ENCODE assay signal across 20 cellular contexts in genomic region chr3:32104492-32104891, GRCh38. TPM values are rescaled to one million over a fixed set of nuclear protein-coding genes. Genes with fewer than 3 reads are reported as not detected.
A peak's percentile ranks its signal among the peaks of the same experiment; 100 is the strongest.
DNase-seq lines count a peak whose midpoint lies in the region; ATAC-seq, FAIRE-seq and TF ChIP-seq lines count a peak whose summit lies in the region.
"Had no signal": no experiment of that assay in that cellular context is flagged by ENCODE, and none has a peak within 500 bp of the region (broad histone marks: within the 10 kb centered on the region; RNA-seq: fewer than 3 reads in every experiment).

No MANE protein-coding gene starts in this region.

- no peak overlapping the region for H3K18ac ChIP-seq in IMR-90 (ENCODE audit: low read depth, low read length)

- H4K20me1 ChIP-seq in IMR-90 (ENCODE audit: insufficient read depth, low read length) = no peaks in the 10 kb centered on the region
- H4K20me1 ChIP-seq in endothelial cell of umbilical vein (replicated peaks; ENCODE audit: control insufficient read depth, extremely low read depth, insufficient read depth, low read length) = no peaks in the 10 kb centered on the region

- ATAC-seq in activated T-cell treated with anti-CD3 and anti-CD28 coated beads, Interleukin-2, amount 50 U/mL, for 72 hours (replicated peaks in 1 of 2) = no peak
- ATAC-seq in IMR-90 (ENCODE audit: low read depth) = no peak
- ATAC-seq: HCT116 had no signal

- no peaks in the 10 kb centered on the region for H3K27me3 Mint-ChIP-seq in activated T-cell treated with anti-CD3 and anti-CD28 coated beads, Interleukin-2, amount 50 U/mL, for 72 hours (ENCODE audit: low read depth)
- H3K27me3 Mint-ChIP-seq: B cell; CD8-positive, alpha-beta memory T cell had no signal

- H3K27me3 ChIP-seq in IMR-90 (ENCODE audit: control insufficient read depth, insufficient read depth, low read length) (no peaks in the 10 kb centered on the region), endothelial cell of umbilical vein (ENCODE audit: control insufficient read depth in 2 of 2, insufficient read depth in 2 of 2, low read length in 2 of 2) (no peaks in the 10 kb centered on the region)
- H3K27me3 ChIP-seq: BLaER1 treated with 17β-estradiol and CSF1 and Interleukin-3, amounts not matched to agents 10 nM and 100 nM had no signal

- H3K4me2 ChIP-seq in IMR-90 (ENCODE audit: low read depth, low read length) (no peak overlapping the region), endothelial cell of umbilical vein (ENCODE audit: insufficient read depth, low read length) (no peak overlapping the region)
- H3K4me2 ChIP-seq: BLaER1 treated with 17β-estradiol and CSF1 and Interleukin-3, amounts not matched to agents 10 nM and 100 nM had no signal

- POLR2A ChIA-PET in IMR-90 (lab: Charles Lee; ENCODE audit: unreplicated experiment) (no interaction called here), RWPE1 (lab: Yijun Ruan, JAX; ENCODE audit: low non-redundant PET) (no interaction called here), endothelial cell of umbilical vein (lab: Charles Lee) (no interaction called here)

- H4K8ac ChIP-seq in IMR-90 (ENCODE audit: low read depth in 2 of 2, low read length in 2 of 2) = no peak overlapping the region

- H3K27ac ChIP-seq in IMR-90 (ENCODE audit: insufficient read depth, low read length) (no peak overlapping the region), RWPE1 (peak overlapping the region; percentile 35; the same call in 1 of the 2 replicates), endothelial cell of umbilical vein (ENCODE audit: insufficient read depth, low read depth, low read length) (no peak overlapping the region)
- H3K27ac ChIP-seq: BLaER1 treated with 17β-estradiol and CSF1 and Interleukin-3, amounts not matched to agents 10 nM and 100 nM had no signal

- no peak overlapping the region for H2BK120ac ChIP-seq in IMR-90 (ENCODE audit: low read depth, low read length)

- H3K27ac Mint-ChIP-seq in activated T-cell treated with anti-CD3 and anti-CD28 coated beads, Interleukin-2, amount 50 U/mL, for 72 hours = peak overlapping the region; percentile 73
- H3K27ac Mint-ChIP-seq: B cell, HFFc6 had no signal

- no peak overlapping the region for H3K4ac ChIP-seq in IMR-90 (ENCODE audit: low read depth, low read length)

- dilution Hi-C loops in IMR-90 (cut with HindIII; ENCODE audit: low sequenced_read_pairs, unreplicated experiment) (no loop called here), endothelial cell of umbilical vein (cut with MboI; ENCODE audit: extremely low pct_ligation_motif_present, low sequenced_read_pairs) (no loop called here)

- DNase-seq in activated T-cell treated with anti-CD3 and anti-CD28 coated beads, Interleukin-2, amount 50 U/mL, for 72 hours = no peak
- no peak for DNase-seq in activated T-cell treated with anti-CD3 and anti-CD28 coated beads, Interleukin-2, amount 50 U/mL, for 1 hour
- DNase-seq in IMR-90 (peak; percentile 27), RWPE1 (ENCODE audit: low spot score) (no peak), endothelial cell of umbilical vein (ENCODE audit: low read depth, low spot score) (peak; percentile 9), erythroblast (lab: John Stamatoyannopoulos, UW) (no peak), NCI-H1105 treated with DMSO at 0.1 percent for 48 hours (lab: John Stamatoyannopoulos, UW) (no peak), foreskin melanocyte (no peak)
- DNase-seq: 8988T; CD8-positive, alpha-beta memory T cell; COR-L47; DMS 273 treated with DMSO at 0.1 percent for 48 hours; DMS79; GF-D8; GOT3; H7; HFFc6 had no signal

- H3K36me3 ChIP-seq in IMR-90 (ENCODE audit: control insufficient read depth, insufficient read depth, low read length) = no peaks in the 10 kb centered on the region
- no peaks in the 10 kb centered on the region for H3K36me3 ChIP-seq in endothelial cell of umbilical vein (ENCODE audit: control insufficient read depth in 2 of 2, extremely low read depth in 1 of 2, insufficient read depth in 2 of 2, low read length in 2 of 2)
- H3K36me3 ChIP-seq: BLaER1 treated with 17β-estradiol and CSF1 and Interleukin-3, amounts not matched to agents 10 nM and 100 nM had no signal

- no peak overlapping the region for H3K56ac ChIP-seq in IMR-90 (ENCODE audit: extremely low read depth, insufficient read depth, low read length)

- H2AFZ ChIP-seq in IMR-90 (replicated peaks; ENCODE audit: low read length, poor library complexity) (no peak overlapping the region), endothelial cell of umbilical vein (ENCODE audit: low read depth, low read length) (no peak overlapping the region)

- no peak overlapping the region for H2AK9ac ChIP-seq in IMR-90 (replicated peaks; ENCODE audit: low read depth, low read length, poor library complexity)

- in situ Hi-C loops in IMR-90 (cut with MboI; ENCODE audit: low sequenced_read_pairs) = no loop called here

- H3K79me1 ChIP-seq in IMR-90 (ENCODE audit: low read depth in 1 of 2, low read length in 2 of 2) = peaks cover 0 to 5% of the 10 kb centered on the region in 2 experiments; a peak in 1 of 4 replicates

- TF ChIP-seq POLR2A in IMR-90 (IDR thresholded peaks at IDR 0.05; ENCODE audit: low read depth, low read length) (no peak), endothelial cell of umbilical vein (IDR thresholded peaks at IDR 0.05; ENCODE audit: low read depth, low read length) (no peak), erythroblast (IDR thresholded peaks at IDR 0.05; ENCODE audit: low read length) (no peak)

- no peak overlapping the region for H3K23ac ChIP-seq in IMR-90 (ENCODE audit: low read depth, low read length)

- no peak overlapping the region for H4K5ac ChIP-seq in IMR-90 (ENCODE audit: low read depth, low read length)

- TF ChIP-seq RAD21 in IMR-90 (IDR thresholded peaks at IDR 0.05; ENCODE audit: low read length) = no peak

- H3K9me3 ChIP-seq in IMR-90 (ENCODE audit: control insufficient read depth, insufficient read depth, low read length) = peaks cover 13% of the 10 kb centered on the region
- no peaks in the 10 kb centered on the region for H3K9me3 ChIP-seq in endothelial cell of umbilical vein (replicated peaks; ENCODE audit: control insufficient read depth, insufficient read depth, low read length)

- CTCF ChIA-PET in IMR-90 (lab: Yijun Ruan, JAX) = interaction anchor here (0.6 kb wide), 1 partner anchor 603 kb away, joined by 3 read pairs; no protein-coding TSS in a partner anchor
- CTCF ChIA-PET in RWPE1 (lab: Yijun Ruan, JAX) = interaction anchor here (0.6 kb wide), 1 partner anchor 554 kb away, joined by 3 read pairs; no protein-coding TSS in a partner anchor
- CTCF ChIA-PET in endothelial cell of umbilical vein (lab: Charles Lee) = no interaction called here

- H3K14ac ChIP-seq in IMR-90 (replicated peaks; ENCODE audit: low read depth, low read length) = no peak overlapping the region

- H3K36me3 Mint-ChIP-seq in activated T-cell treated with anti-CD3 and anti-CD28 coated beads, Interleukin-2, amount 50 U/mL, for 72 hours (ENCODE audit: insufficient read depth in 2 of 2) = peaks cover 7 to 19% of the 10 kb centered on the region in 2 donors

- no peak overlapping the region for H2BK5ac ChIP-seq in IMR-90 (ENCODE audit: low read depth, low read length, poor library complexity, severe bottlenecking)

- H3K4me1 Mint-ChIP-seq in activated T-cell treated with anti-CD3 and anti-CD28 coated beads, Interleukin-2, amount 50 U/mL, for 72 hours (ENCODE audit: low read depth) = peaks cover 41% of the 10 kb centered on the region

- H2BK15ac ChIP-seq in IMR-90 (ENCODE audit: low read depth, low read length) = no peak overlapping the region

- H3K9me1 ChIP-seq in IMR-90 (ENCODE audit: insufficient read depth, low read length) (no peaks in the 10 kb centered on the region), endothelial cell of umbilical vein (replicated peaks; ENCODE audit: control insufficient read depth, extremely low read depth, insufficient read depth, low read length) (no peaks in the 10 kb centered on the region)

- TF ChIP-seq CTCF in IMR-90 (conservative IDR thresholded peaks at IDR 0.05; ENCODE audit: low read depth, low read length) = no peak
- no peak for TF ChIP-seq CTCF in RWPE1 (conservative IDR thresholded peaks at IDR 0.05; ENCODE audit: low read depth)
- TF ChIP-seq CTCF in endothelial cell of umbilical vein (IDR thresholded peaks at IDR 0.05; ENCODE audit: extremely low read depth in 1 of 2, insufficient read depth in 1 of 2, low read depth in 1 of 2, low read length in 2 of 2) = no peak

- H3K4me3 Mint-ChIP-seq in activated T-cell treated with anti-CD3 and anti-CD28 coated beads, Interleukin-2, amount 50 U/mL, for 72 hours = no peak overlapping the region
- H3K4me3 Mint-ChIP-seq: B cell, HFFc6 had no signal

- H3K9ac ChIP-seq in IMR-90 (ENCODE audit: low read depth, low read length) (no peak overlapping the region), endothelial cell of umbilical vein (replicated peaks; ENCODE audit: extremely low read depth, insufficient read depth, low read length) (no peak overlapping the region)
- H3K9ac ChIP-seq: BLaER1 treated with 17β-estradiol and CSF1 and Interleukin-3, amounts not matched to agents 10 nM and 100 nM had no signal

- peaks cover 7% of the 10 kb centered on the region for H3K4me1 ChIP-seq in IMR-90 (ENCODE audit: control insufficient read depth, insufficient read depth, low read length)
- peaks cover 17% of the 10 kb centered on the region for H3K4me1 ChIP-seq in endothelial cell of umbilical vein (ENCODE audit: control insufficient read depth, extremely low read depth, insufficient read depth, low read length)

- no peak overlapping the region for H4K91ac ChIP-seq in IMR-90 (ENCODE audit: insufficient read depth, low read depth, low read length)

- BruUV-seq in IMR-90 (replicated peaks; lab: Mats Ljungman, UMichigan) (no TSS peak), endothelial cell of umbilical vein (replicated peaks; lab: Mats Ljungman, UMichigan) (no TSS peak)

- H3K4me3 ChIP-seq in IMR-90 (ENCODE audit: insufficient read depth, low read depth, low read length) (no peak overlapping the region), endothelial cell of umbilical vein (replicated peaks in 1 of 3; ENCODE audit: insufficient read depth in 1 of 3, low read depth in 1 of 3, low read length in 3 of 3) (no peak overlapping the region)
- H3K4me3 ChIP-seq: BLaER1 treated with 17β-estradiol and CSF1 and Interleukin-3, amounts not matched to agents 10 nM and 100 nM had no signal

- no peak for FAIRE-seq in endothelial cell of umbilical vein (lab: Jason Lieb, UNC)

- intact Hi-C loops in IMR-90 (cut with micrococcal nuclease) (no loop called here), endothelial cell of umbilical vein (cut with micrococcal nuclease) (no loop called here)

- WGBS in IMR-90 (ENCODE audit: extremely low coverage in 2 of 2, insufficient read length in 1 of 2), 2 experiments = no CpG with 5 or more reads among the region's 4 CpGs

- no peak overlapping the region for H2BK20ac ChIP-seq in IMR-90 (ENCODE audit: low read depth, low read length)

- H3K79me2 ChIP-seq in endothelial cell of umbilical vein (ENCODE audit: control insufficient read depth, insufficient read depth, low read length) = no peaks in the 10 kb centered on the region

- H3K9me3 Mint-ChIP-seq in activated T-cell treated with anti-CD3 and anti-CD28 coated beads, Interleukin-2, amount 50 U/mL, for 72 hours = peaks cover 7 to 10% of the 10 kb centered on the region in 2 donors

- H2AK5ac ChIP-seq in IMR-90 (ENCODE audit: low read depth, low read length) = no peak overlapping the region

RNA-seq across cellular contexts. Expression of gene GPD1L, which starts 1.9 kb away (rescaled TPM):
- total RNA-seq in activated T-cell treated with anti-CD3 and anti-CD28 coated beads, Interleukin-2, amount 50 U/mL, for 72 hours = 10 to 100 TPM; 20.6 to 24.2 TPM
- 7.9 and 9.4 TPM in 2 replicates for total RNA-seq in IMR-90 (2012; rRNA removed)
- 3.1 and 3.9 TPM in 2 replicates for polyA plus RNA-seq in IMR-90 (2012; rRNA removed)
- polyA plus RNA-seq in IMR-90 (2012; cell fraction: cytosol; rRNA removed) = 1.5 and 2.0 TPM in 2 replicates
- polyA plus RNA-seq in IMR-90 (2012; cell fraction: nucleus; rRNA removed; ENCODE audit: low replicate concordance) = 1.7 and 2.4 TPM in 2 replicates
- 11.3 and 12.9 TPM in 2 replicates for total RNA-seq in endothelial cell of umbilical vein
- 4.0 and 5.1 TPM in 2 replicates for polyA plus RNA-seq in endothelial cell of umbilical vein
- 5.9 and 6.0 TPM in 2 replicates for polyA plus RNA-seq in endothelial cell of umbilical vein (2011; cell fraction: cytosol; rRNA removed)
- polyA plus RNA-seq in endothelial cell of umbilical vein (2011; cell fraction: nucleus; rRNA removed) = 5.4 and 6.3 TPM in 2 replicates
- polyA plus RNA-seq in endothelial cell of umbilical vein (2012) = 8.2 and 10.8 TPM in 2 replicates
- polyA minus RNA-seq in endothelial cell of umbilical vein = 7.5 and 8.8 TPM in 2 replicates
- polyA minus RNA-seq in endothelial cell of umbilical vein (2011; cell fraction: cytosol; rRNA and poly(A)+ RNA removed) = 16.8 TPM
- 2.7 and 3.0 TPM in 2 replicates for polyA minus RNA-seq in endothelial cell of umbilical vein (2011; cell fraction: nucleus; rRNA and poly(A)+ RNA removed)

Comparison
In these comparisons a context has a peak if more than half of its experiments do, and no peak if none do; other contexts are left out.
1. DNase-seq: peak in IMR-90 (single experiment) and endothelial cell of umbilical vein (single experiment); none in activated T-cell treated with anti-CD3 and anti-CD28 coated beads, Interleukin-2, amount 50 U/mL, for 72 hours (0 of 2), activated T-cell treated with anti-CD3 and anti-CD28 coated beads, Interleukin-2, amount 50 U/mL, for 1 hour (single experiment), RWPE1 (single experiment), erythroblast (0 of 2), NCI-H1105 treated with DMSO at 0.1 percent for 48 hours (single experiment) and foreskin melanocyte (single experiment).